In the genomic region with DNA sequence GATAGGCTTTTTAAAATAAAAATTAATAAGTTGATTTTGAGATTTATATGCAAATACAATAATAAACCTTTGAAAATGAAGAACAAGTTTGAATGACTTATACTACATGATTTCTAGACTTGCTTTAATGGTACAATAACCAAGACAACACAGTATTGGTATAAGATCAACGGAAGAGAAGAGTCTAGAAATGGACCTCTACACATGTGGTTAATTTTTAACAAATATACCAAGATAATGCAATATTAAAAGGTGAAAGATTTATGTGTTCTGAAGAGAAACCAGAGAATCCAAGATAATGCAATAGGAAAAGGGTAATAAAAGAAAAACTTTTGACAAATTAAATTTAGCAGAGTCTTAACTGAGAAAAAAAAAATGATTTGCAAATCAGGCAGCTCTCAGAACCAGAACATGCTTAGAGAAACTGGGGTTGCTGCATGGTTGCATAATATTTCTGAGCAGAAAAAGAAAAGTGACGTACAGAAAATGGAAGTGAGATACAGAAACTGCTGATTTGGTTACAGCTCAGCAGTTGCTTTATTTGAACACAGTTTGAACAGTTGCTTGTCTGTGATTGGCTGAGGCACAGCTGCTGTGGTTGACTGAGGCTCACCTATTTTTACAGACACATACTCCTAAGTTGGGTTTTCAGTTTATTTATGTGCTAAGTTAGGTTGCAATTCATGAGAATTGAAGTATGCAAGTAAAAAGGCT, we compare ENCODE assay signal across 15 cellular contexts.
DNase-seq lines count a peak whose midpoint lies in the region; ATAC-seq and TF ChIP-seq lines count a peak whose summit lies in the region.
"Had no signal": no experiment of that assay in that cellular context is flagged by ENCODE, and none has a peak within 500 bp of the region (broad histone marks: within the 10 kb centered on the region; RNA-seq: fewer than 3 reads in every experiment).

No MANE protein-coding gene starts in this region.

- H3K4me1 Mint-ChIP-seq in MCF 10A (ENCODE audit: insufficient read depth, unreplicated experiment): no peaks in the 10 kb centered on the region
- no peaks in the 10 kb centered on the region for H3K4me1 Mint-ChIP-seq in activated CD8-positive, alpha-beta memory T cell treated with anti-CD3 and anti-CD28 coated beads, Interleukin-2, amount 10 ng/mL, durations not matched to agents 7 days and 5 days
- H3K4me1 Mint-ChIP-seq: B cell, T-cell had no signal

- H3K4me3 Mint-ChIP-seq in MCF 10A (ENCODE audit: unreplicated experiment): no peak overlapping the region
- H3K4me3 Mint-ChIP-seq in activated CD8-positive, alpha-beta memory T cell treated with anti-CD3 and anti-CD28 coated beads, Interleukin-2, amount 10 ng/mL, durations not matched to agents 7 days and 5 days: no peak overlapping the region
- H3K4me3 Mint-ChIP-seq: activated CD8-positive, alpha-beta T cell treated with anti-CD3 and anti-CD28 coated beads, Interleukin-2, amount 10 ng/mL, durations not matched to agents 7 days and 5 days; B cell; HFFc6; T-cell had no signal

- no peaks in the 10 kb centered on the region for H3K36me3 ChIP-seq in osteoblast (ENCODE audit: insufficient read depth, low read length)
- H3K36me3 ChIP-seq: left ventricle myocardium inferior, upper lobe of right lung had no signal

- no peaks in the 10 kb centered on the region for H3K9me3 Mint-ChIP-seq in MCF 10A (ENCODE audit: unreplicated experiment)
- no peaks in the 10 kb centered on the region for H3K9me3 Mint-ChIP-seq in activated CD8-positive, alpha-beta memory T cell treated with anti-CD3 and anti-CD28 coated beads, Interleukin-2, amount 10 ng/mL, durations not matched to agents 7 days and 5 days (ENCODE audit: low read depth)
- H3K9me3 Mint-ChIP-seq: HFFc6, T-cell had no signal

- H3K79me2 ChIP-seq in osteoblast (ENCODE audit: insufficient read depth, low read length): no peaks in the 10 kb centered on the region

- CTCF ChIA-PET in MCF 10A (lab: Yijun Ruan, JAX): interaction anchor here (0.6 kb wide), 1 partner anchor 752 kb away, joined by 4 read pairs; no protein-coding TSS in a partner anchor
- CTCF ChIA-PET in activated CD8-positive, alpha-beta memory T cell treated with anti-CD3 and anti-CD28 coated beads, Interleukin-2, amount 10 ng/mL, durations not matched to agents 7 days and 5 days (lab: Charles Lee): no interaction called here

- H3K4me1 ChIP-seq in osteoblast (ENCODE audit: insufficient read depth, low read length): peaks cover 6% of the 10 kb centered on the region
- H3K4me1 ChIP-seq: upper lobe of right lung had no signal

- H3K27ac ChIP-seq in osteoblast (ENCODE audit: low read depth, low read length): no peak overlapping the region
- H3K27ac ChIP-seq: left ventricle myocardium inferior, upper lobe of right lung had no signal

- no peak overlapping the region for H3K4me3 ChIP-seq in osteoblast (ENCODE audit: insufficient read depth, low read length)
- H3K4me3 ChIP-seq: left ventricle myocardium inferior, upper lobe of right lung had no signal

- H3K9me3 ChIP-seq in osteoblast (ENCODE audit: low read depth, low read length): no peaks in the 10 kb centered on the region
- H3K9me3 ChIP-seq: left ventricle myocardium inferior, upper lobe of right lung had no signal

- H3K27ac Mint-ChIP-seq in MCF 10A (ENCODE audit: low read depth, unreplicated experiment): no peak overlapping the region
- H3K27ac Mint-ChIP-seq in activated CD8-positive, alpha-beta memory T cell treated with anti-CD3 and anti-CD28 coated beads, Interleukin-2, amount 10 ng/mL, durations not matched to agents 7 days and 5 days: no peak overlapping the region
- H3K27ac Mint-ChIP-seq: activated CD8-positive, alpha-beta T cell treated with anti-CD3 and anti-CD28 coated beads, Interleukin-2, amount 10 ng/mL, durations not matched to agents 7 days and 5 days; B cell; HFFc6; T-cell had no signal

- DNase-seq in OCI-M1 (lab: John Stamatoyannopoulos, UW) (peak; percentile 67), MCF 10A (ENCODE audit: unreplicated experiment) (no peak), osteoblast (ENCODE audit: insufficient read length, low spot score, missing footprints) (no peak), NCI-H69 (lab: John Stamatoyannopoulos, UW) (no peak)
- DNase-seq in activated CD8-positive, alpha-beta memory T cell treated with anti-CD3 and anti-CD28 coated beads, Interleukin-2, amount 10 ng/mL, durations not matched to agents 7 days and 5 days: no peak
- DNase-seq: activated CD8-positive, alpha-beta T cell treated with anti-CD3 and anti-CD28 coated beads, Interleukin-2, amount 10 ng/mL, durations not matched to agents 7 days and 5 days; HFFc6; left ventricle myocardium inferior; NCI-H510A; T-cell; upper lobe of right lung had no signal

- TF ChIP-seq CTCF in MCF 10A (IDR thresholded peaks at IDR 0.05; ENCODE audit: unreplicated experiment): no peak
- TF ChIP-seq CTCF in osteoblast (IDR thresholded peaks at IDR 0.05; ENCODE audit: extremely low read depth, low read depth, low read length): no peak

- no peak overlapping the region for H2AFZ ChIP-seq in osteoblast (ENCODE audit: low read length)

- H4K20me1 ChIP-seq in osteoblast (ENCODE audit: insufficient read depth, low read length): no peaks in the 10 kb centered on the region

- peaks cover 68% of the 10 kb centered on the region for H3K27me3 Mint-ChIP-seq in MCF 10A (ENCODE audit: insufficient read depth, unreplicated experiment)
- H3K27me3 Mint-ChIP-seq in activated CD8-positive, alpha-beta memory T cell treated with anti-CD3 and anti-CD28 coated beads, Interleukin-2, amount 10 ng/mL, durations not matched to agents 7 days and 5 days: no peaks in the 10 kb centered on the region
- H3K27me3 Mint-ChIP-seq: B cell, T-cell had no signal

- POLR2A ChIA-PET in MCF 10A (lab: Yijun Ruan, JAX): no interaction called here

- peaks cover 8% of the 10 kb centered on the region for H3K27me3 ChIP-seq in osteoblast (ENCODE audit: insufficient read depth, low read length)
- H3K27me3 ChIP-seq: upper lobe of right lung had no signal

- peaks cover 6% of the 10 kb centered on the region for H3K36me3 Mint-ChIP-seq in MCF 10A (ENCODE audit: insufficient read depth, unreplicated experiment)
- H3K36me3 Mint-ChIP-seq in activated CD8-positive, alpha-beta memory T cell treated with anti-CD3 and anti-CD28 coated beads, Interleukin-2, amount 10 ng/mL, durations not matched to agents 7 days and 5 days: no peaks in the 10 kb centered on the region
- H3K36me3 Mint-ChIP-seq: T-cell had no signal

- ATAC-seq in GM18499 (IDR thresholded peaks at IDR 0.05; ENCODE audit: insufficient read depth, unreplicated experiment): peak; percentile 76
- peak; percentile 49 for ATAC-seq in GM19468 (IDR thresholded peaks at IDR 0.05; ENCODE audit: extremely low read depth, unreplicated experiment)
- ATAC-seq in HG03025 (IDR thresholded peaks at IDR 0.05; ENCODE audit: low FRiP score, unreplicated experiment): peak; percentile 74
- no peak for ATAC-seq in activated CD8-positive, alpha-beta memory T cell treated with anti-CD3 and anti-CD28 coated beads, Interleukin-2, amount 10 ng/mL, durations not matched to agents 7 days and 5 days
- ATAC-seq: activated CD8-positive, alpha-beta T cell treated with anti-CD3 and anti-CD28 coated beads, Interleukin-2, amount 10 ng/mL, durations not matched to agents 7 days and 5 days; T-cell; upper lobe of right lung had no signal

- BruUV-seq in MCF 10A (replicated peaks; lab: Mats Ljungman, UMichigan): no TSS peak

- H3K4me2 ChIP-seq in osteoblast (ENCODE audit: insufficient read depth, low read length): no peak overlapping the region

- intact Hi-C loops in MCF 10A (cut with micrococcal nuclease): no loop called here
